Comparison of ENCODE assay signal across 8 cellular contexts in genomic region chr11:44607987-44608386, GRCh38. TPM values are rescaled to one million over a fixed set of nuclear protein-coding genes. Genes with fewer than 3 reads are reported as not detected.
DNase-seq lines count a peak whose midpoint lies in the region; ATAC-seq and TF ChIP-seq lines count a peak whose summit lies in the region.

No MANE protein-coding gene starts in this region.

- TF ChIP-seq POLR2A in gastrocnemius medialis (IDR thresholded peaks at IDR 0.05): no peak

- H3K4me3 ChIP-seq in choroid plexus epithelial cell (ENCODE audit: low read depth, low read length) (no peak overlapping the region), gastrocnemius medialis (no peak overlapping the region)

- H3K36me3 ChIP-seq in gastrocnemius medialis: peaks cover 0 to 22% of the 10 kb centered on the region in 2 donors

- H3K9me3 ChIP-seq in gastrocnemius medialis: no peaks in the 10 kb centered on the region

- TF ChIP-seq CTCF in choroid plexus epithelial cell (conservative IDR thresholded peaks at IDR 0.05; ENCODE audit: low read depth, low read length) (no peak), gastrocnemius medialis (IDR thresholded peaks at IDR 0.05 in 4 of 5, conservative IDR thresholded peaks at IDR 0.05 in 1 of 5) (no peak)

- H3K4me3 Mint-ChIP-seq in activated CD4-positive, alpha-beta T cell treated with anti-CD3 and anti-CD28 coated beads, Interleukin-2, amount 10 ng/mL, durations not matched to agents 24 days and 14 days: peak overlapping the region; percentile 30
- H3K4me3 Mint-ChIP-seq in stimulated activated memory B cell treated with anti-CD40 and anti-IgM and Interleukin-4, amounts not matched to agents 10 μg/mL and 1 μg/mL and 100 μg/mL, for 72 hours: peak overlapping the region; percentile 52

- no peak for ATAC-seq in stimulated activated memory B cell treated with anti-CD40 and anti-IgM and Interleukin-4, amounts not matched to agents 10 μg/mL and 1 μg/mL and 100 μg/mL, for 72 hours
- no peak for ATAC-seq in HG02610 (IDR thresholded peaks at IDR 0.05; ENCODE audit: unreplicated experiment)
- ATAC-seq in gastrocnemius medialis: no peak

- no peak overlapping the region for H3K27ac ChIP-seq in gastrocnemius medialis

- H3K4me1 Mint-ChIP-seq in activated CD4-positive, alpha-beta T cell treated with anti-CD3 and anti-CD28 coated beads, Interleukin-2, amount 10 ng/mL, durations not matched to agents 24 days and 14 days: peaks cover 63% of the 10 kb centered on the region
- H3K4me1 Mint-ChIP-seq in stimulated activated memory B cell treated with anti-CD40 and anti-IgM and Interleukin-4, amounts not matched to agents 10 μg/mL and 1 μg/mL and 100 μg/mL, for 72 hours: peaks cover 100% of the 10 kb centered on the region

- DNase-seq in activated CD4-positive, alpha-beta T cell treated with anti-CD3 and anti-CD28 coated beads, Interleukin-2, amount 10 ng/mL, durations not matched to agents 24 days and 14 days: no peak
- DNase-seq in activated CD4-positive, alpha-beta T cell treated with anti-CD3 and anti-CD28 coated beads, Interleukin-2, amount 50 U/mL, for 48 hours: no peak
- DNase-seq in NCI-H69 (lab: John Stamatoyannopoulos, UW) (peak; percentile 42), choroid plexus epithelial cell (ENCODE audit: low read depth) (peak; percentile 48), HuH-7.5 (ENCODE audit: low spot score) (no peak), gastrocnemius medialis (no peak)

- H3K36me3 Mint-ChIP-seq in activated CD4-positive, alpha-beta T cell treated with anti-CD3 and anti-CD28 coated beads, Interleukin-2, amount 10 ng/mL, durations not matched to agents 24 days and 14 days (ENCODE audit: low read depth): peaks cover 74% of the 10 kb centered on the region
- peaks cover 62% of the 10 kb centered on the region for H3K36me3 Mint-ChIP-seq in stimulated activated memory B cell treated with anti-CD40 and anti-IgM and Interleukin-4, amounts not matched to agents 10 μg/mL and 1 μg/mL and 100 μg/mL, for 72 hours

- intact Hi-C loops in activated CD4-positive, alpha-beta T cell treated with anti-CD3 and anti-CD28 coated beads, Interleukin-2, amount 10 ng/mL, durations not matched to agents 24 days and 14 days (cut with micrococcal nuclease): no loop called here
- intact Hi-C loops in gastrocnemius medialis (cut with DNase I; ENCODE audit: low total_unique reads): no loop called here

- H3K27me3 ChIP-seq in gastrocnemius medialis: no peaks in the 10 kb centered on the region

- peak overlapping the region; percentile 72 for H3K27ac Mint-ChIP-seq in activated CD4-positive, alpha-beta T cell treated with anti-CD3 and anti-CD28 coated beads, Interleukin-2, amount 10 ng/mL, durations not matched to agents 24 days and 14 days
- peak overlapping the region; percentile 91 for H3K27ac Mint-ChIP-seq in stimulated activated memory B cell treated with anti-CD40 and anti-IgM and Interleukin-4, amounts not matched to agents 10 μg/mL and 1 μg/mL and 100 μg/mL, for 72 hours

- peaks cover 7 to 12% of the 10 kb centered on the region in 2 donors for H3K4me1 ChIP-seq in gastrocnemius medialis

- H3K9me3 Mint-ChIP-seq in activated CD4-positive, alpha-beta T cell treated with anti-CD3 and anti-CD28 coated beads, Interleukin-2, amount 10 ng/mL, durations not matched to agents 24 days and 14 days: no peaks in the 10 kb centered on the region
- no peaks in the 10 kb centered on the region for H3K9me3 Mint-ChIP-seq in stimulated activated memory B cell treated with anti-CD40 and anti-IgM and Interleukin-4, amounts not matched to agents 10 μg/mL and 1 μg/mL and 100 μg/mL, for 72 hours

- in situ Hi-C loops in gastrocnemius medialis (cut with MboI; ENCODE audit: low sequenced_read_pairs in 4 of 4): no loop called here

- no peaks in the 10 kb centered on the region for H3K27me3 Mint-ChIP-seq in activated CD4-positive, alpha-beta T cell treated with anti-CD3 and anti-CD28 coated beads, Interleukin-2, amount 10 ng/mL, durations not matched to agents 24 days and 14 days
- H3K27me3 Mint-ChIP-seq in stimulated activated memory B cell treated with anti-CD40 and anti-IgM and Interleukin-4, amounts not matched to agents 10 μg/mL and 1 μg/mL and 100 μg/mL, for 72 hours: no peaks in the 10 kb centered on the region

RNA-seq across cellular contexts. Expression of gene CD82, which starts 42.5 kb away (rescaled TPM):
- total RNA-seq in activated CD4-positive, alpha-beta T cell treated with anti-CD3 and anti-CD28 coated beads, Interleukin-2, amount 10 ng/mL, durations not matched to agents 24 days and 14 days: 448 and 469 TPM in 2 replicates
- 10 to 100 TPM in 3 of 4 donors, 1 to 10 TPM in 1; 4.5 to 17.5 (median 13.5) TPM for total RNA-seq in gastrocnemius medialis

Comparison
In these comparisons a context has a peak if more than half of its experiments do, and no peak if none do; other contexts are left out.
1. DNase-seq: peak in NCI-H69 (single experiment) and choroid plexus epithelial cell (single experiment); none in activated CD4-positive, alpha-beta T cell treated with anti-CD3 and anti-CD28 coated beads, Interleukin-2, amount 10 ng/mL, durations not matched to agents 24 days and 14 days (single experiment), activated CD4-positive, alpha-beta T cell treated with anti-CD3 and anti-CD28 coated beads, Interleukin-2, amount 50 U/mL, for 48 hours (0 of 2), HuH-7.5 (single experiment) and gastrocnemius medialis (0 of 2).
2. RNA of gene CD82, which starts 42.5 kb away (total RNA-seq): 448 to 469 TPM in activated CD4-positive, alpha-beta T cell treated with anti-CD3 and anti-CD28 coated beads, Interleukin-2, amount 10 ng/mL, durations not matched to agents 24 days and 14 days; 4.5 to 17.5 TPM in gastrocnemius medialis; every median in the first group is over 10 times any median in the second.